Comparison of ENCODE assay signal across 32 cellular contexts in the genomic region with DNA sequence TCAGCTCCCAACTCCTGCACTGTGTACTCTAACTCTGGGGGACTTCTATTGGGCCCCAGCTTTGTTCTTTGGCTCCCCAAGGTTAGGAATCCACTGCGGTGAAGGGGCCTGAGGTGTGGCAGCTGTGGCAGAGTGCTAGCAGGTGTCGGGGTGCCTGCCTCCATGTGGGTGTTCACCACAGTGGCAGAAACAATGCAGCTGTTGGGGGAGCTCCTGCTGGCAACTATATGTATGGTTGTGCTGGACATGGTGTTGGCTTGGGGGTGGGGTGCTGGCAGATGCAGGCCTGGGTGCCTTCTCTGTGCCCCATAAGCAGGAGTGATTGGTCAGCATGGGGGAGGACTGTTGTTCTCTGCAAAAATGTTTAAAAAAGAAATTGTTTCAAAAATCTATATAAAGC.
"Had no signal": no experiment of that assay in that cellular context is flagged by ENCODE, and none has a peak within 500 bp of the region (broad histone marks: within the 10 kb centered on the region; RNA-seq: fewer than 3 reads in every experiment).

No MANE protein-coding gene starts in this region.

- ATAC-seq: activated CD4-positive, CD25-positive, alpha-beta regulatory T cell treated with anti-CD3 and anti-CD28 coated beads, Interleukin-2, amount 50 U/mL, for 24 hours; K562; PC-3 had no signal

- H3K36me3 ChIP-seq: ascending aorta, cardiac muscle cell, MG63, Peyer's patch, SJSA1 had no signal

- H3K4me3 Mint-ChIP-seq: activated CD4-positive, alpha-beta memory T cell treated with anti-CD3 and anti-CD28 coated beads for 36 hours; activated naive CD4-positive, alpha-beta T cell treated with anti-CD3 and anti-CD28 coated beads, Interleukin-2, amount 50 U/mL, for 24 hours; activated T-cell treated with anti-CD3 and anti-CD28 coated beads, Interleukin-2, amount 50 U/mL, for 24 hours; T-helper 1 cell treated with Interleukin-12 subunit alpha and Interleukin-12 subunit beta and Interleukin-4 antibody, amounts not matched to agents 30 μg/mL and 1 μg/mL, for 36 hours; T-helper 2 cell treated with Interferon-gamma antibody and Interleukin-4, amounts not matched to agents 5 μg/mL and 100 μg/mL, for 36 hours had no signal

- H3K9ac ChIP-seq: SK-N-SH had no signal

- H3K4me2 ChIP-seq: SK-N-SH had no signal

- H3K27ac ChIP-seq: ascending aorta, cardiac muscle cell, Peyer's patch, SJSA1 had no signal

- H3K4me3 ChIP-seq: ascending aorta, cardiac muscle cell, K562, MG63, Peyer's patch, SJSA1 had no signal

- H3K27ac Mint-ChIP-seq: activated CD4-positive, alpha-beta memory T cell treated with anti-CD3 and anti-CD28 coated beads for 36 hours; activated naive CD4-positive, alpha-beta T cell treated with anti-CD3 and anti-CD28 coated beads, Interleukin-2, amount 50 U/mL, for 24 hours; activated T-cell treated with anti-CD3 and anti-CD28 coated beads, Interleukin-2, amount 50 U/mL, for 24 hours; activated T-helper 2 cell treated with anti-CD3 and anti-CD28 coated beads, Interferon-gamma antibody, Interleukin-2, Interleukin-4, amounts not matched to agents 10 μg/mL and 5 μg/mL and 100 μg/mL, durations not matched to agents 14 hours and 24 hours and 36 hours; T-helper 1 cell treated with Interleukin-12 subunit alpha and Interleukin-12 subunit beta and Interleukin-4 antibody, amounts not matched to agents 30 μg/mL and 1 μg/mL, for 36 hours; T-helper 2 cell treated with Interferon-gamma antibody and Interleukin-4, amounts not matched to agents 5 μg/mL and 100 μg/mL, for 36 hours had no signal

- H3K4me1 ChIP-seq: ascending aorta, Peyer's patch, SJSA1 had no signal

- DNase-seq: activated CD4-positive, alpha-beta memory T cell treated with anti-CD3 and anti-CD28 coated beads for 36 hours; activated CD4-positive, alpha-beta T cell treated with anti-CD3 and anti-CD28 coated beads for 4 hours; activated CD4-positive, alpha-beta T cell treated with anti-CD3 and anti-CD28 coated beads, Interleukin-2, amount 50 U/mL, for 1 hour; activated gamma-delta T cell; activated naive CD4-positive, alpha-beta T cell treated with Interleukin-2 at 50 U/mL for 16 hours; activated T-cell treated with anti-CD3 and anti-CD28 coated beads, Interleukin-2, amount 50 U/mL, for 24 hours; amygdala; Kasumi-1; MG63; NCI-H1048; NCI-H1105 treated with DMSO at 0.1 percent for 48 hours; NCI-H1436; NCI-H1694; NCI-H1930; NCI-H2081 treated with DMSO at 0.1 percent for 48 hours; NCI-H345; NCI-H524 treated with DMSO at 0.1 percent for 48 hours; NK-92 treated with Interleukin-12 subunit alpha and Interleukin-12 subunit beta, amount 100 ng/mL, for 24 hours; PC-3; Peyer's patch; RPMI8226; SHP77 treated with DMSO at 0.1 percent for 48 hours; SK-N-SH had no signal

- H3K27me3 ChIP-seq: ascending aorta, cardiac muscle cell, MG63, Peyer's patch, SJSA1 had no signal

- H3K27me3 Mint-ChIP-seq: activated CD4-positive, alpha-beta memory T cell treated with anti-CD3 and anti-CD28 coated beads for 36 hours; activated T-cell treated with anti-CD3 and anti-CD28 coated beads, Interleukin-2, amount 50 U/mL, for 24 hours had no signal

- H3K9me3 ChIP-seq: Peyer's patch, SK-N-SH had no signal

- H3K9me3 Mint-ChIP-seq: T-helper 2 cell treated with Interferon-gamma antibody and Interleukin-4, amounts not matched to agents 5 μg/mL and 100 μg/mL, for 36 hours had no signal
